8 cellular contexts compared by ENCODE assay signal in genomic region chr1:36342426-36343185, GRCh38. TPM values are rescaled to one million over a fixed set of nuclear protein-coding genes. Genes with fewer than 3 reads are reported as not detected.
A peak's percentile ranks its signal among the peaks of the same experiment; 100 is the strongest.
DNase-seq lines count a peak whose midpoint lies in the region; ATAC-seq and TF ChIP-seq lines count a peak whose summit lies in the region.

No MANE protein-coding gene starts in this region.

- H3K4me1 Mint-ChIP-seq in activated CD8-positive, alpha-beta T cell treated with anti-CD3 and anti-CD28 coated beads, Interleukin-2, amount 10 ng/mL, durations not matched to agents 7 days and 5 days (ENCODE audit: low read depth) = peaks cover 19% of the 10 kb centered on the region

- peak overlapping the region; percentile 50 for H3K27ac Mint-ChIP-seq in activated CD8-positive, alpha-beta T cell treated with anti-CD3 and anti-CD28 coated beads, Interleukin-2, amount 10 ng/mL, durations not matched to agents 7 days and 5 days

- peak; percentile 80 for DNase-seq in GM03348 (ENCODE audit: low spot score)
- peak; percentile 36 for DNase-seq in MV-4-11 (lab: John Stamatoyannopoulos, UW)
- DNase-seq in activated CD8-positive, alpha-beta T cell treated with anti-CD3 and anti-CD28 coated beads, Interleukin-2, amount 10 ng/mL, durations not matched to agents 7 days and 5 days = peak; percentile 67
- DNase-seq in NOMO-1 treated with DMSO at 0.1 percent for 48 hours (lab: John Stamatoyannopoulos, UW; ENCODE audit: unreplicated experiment) = no peak

- ATAC-seq in activated CD8-positive, alpha-beta T cell treated with anti-CD3 and anti-CD28 coated beads, Interleukin-2, amount 10 ng/mL, durations not matched to agents 7 days and 5 days = peak; percentile 83
- peak; percentile 64 for ATAC-seq in esophagus mucosa
- no peak for ATAC-seq in HG03342 (IDR thresholded peaks at IDR 0.05; ENCODE audit: unreplicated experiment)
- no peak for ATAC-seq in GM18873 (IDR thresholded peaks at IDR 0.05; ENCODE audit: low FRiP score, unreplicated experiment)

- peak; percentile 81 for TF ChIP-seq CTCF in neutrophil (IDR thresholded peaks at IDR 0.05)

- H3K9me3 ChIP-seq in neutrophil = no peaks in the 10 kb centered on the region

- H3K4me3 ChIP-seq in neutrophil (ENCODE audit: low read depth in 1 of 2, low read length in 1 of 2) = peak overlapping the region in 1 of 2 experiments; percentile 2

- POLR2A ChIA-PET in activated CD8-positive, alpha-beta T cell treated with anti-CD3 and anti-CD28 coated beads, Interleukin-2, amount 10 ng/mL, durations not matched to agents 7 days and 5 days (lab: Charles Lee) = interaction anchor here (0.6 to 0.9 kb wide), 2 partner anchors 24 to 58 kb away, joined by 3 read pairs; no protein-coding TSS in a partner anchor

- no peak overlapping the region for H3K4me3 Mint-ChIP-seq in activated CD8-positive, alpha-beta T cell treated with anti-CD3 and anti-CD28 coated beads, Interleukin-2, amount 10 ng/mL, durations not matched to agents 7 days and 5 days

- H3K36me3 Mint-ChIP-seq in activated CD8-positive, alpha-beta T cell treated with anti-CD3 and anti-CD28 coated beads, Interleukin-2, amount 10 ng/mL, durations not matched to agents 7 days and 5 days (ENCODE audit: low read depth) = peaks cover 25% of the 10 kb centered on the region

- CTCF ChIA-PET in activated CD8-positive, alpha-beta T cell treated with anti-CD3 and anti-CD28 coated beads, Interleukin-2, amount 10 ng/mL, durations not matched to agents 7 days and 5 days (lab: Charles Lee) = interaction anchor here (0.6 to 3.2 kb wide), 27 partner anchors 9 to 1730 kb away, joined by 3 to 53 read pairs (median 6); partner anchors contain the start of genes LSM10 and TRAPPC3

- H3K36me3 ChIP-seq in neutrophil = peaks cover 86% of the 10 kb centered on the region

- peak overlapping the region; percentile 88 for H3K27ac ChIP-seq in neutrophil

- H3K27me3 ChIP-seq in neutrophil = no peaks in the 10 kb centered on the region

- no peaks in the 10 kb centered on the region for H3K27me3 Mint-ChIP-seq in activated CD8-positive, alpha-beta T cell treated with anti-CD3 and anti-CD28 coated beads, Interleukin-2, amount 10 ng/mL, durations not matched to agents 7 days and 5 days (ENCODE audit: low read depth)

- peaks cover 56 to 61% of the 10 kb centered on the region in 2 experiments for H3K4me1 ChIP-seq in neutrophil (ENCODE audit: control insufficient read depth in 1 of 2, insufficient read depth in 1 of 2, low read depth in 1 of 2, low read length in 1 of 2)

- no peaks in the 10 kb centered on the region for H3K9me3 Mint-ChIP-seq in activated CD8-positive, alpha-beta T cell treated with anti-CD3 and anti-CD28 coated beads, Interleukin-2, amount 10 ng/mL, durations not matched to agents 7 days and 5 days (ENCODE audit: insufficient read depth)

RNA-seq across cellular contexts. Expression of gene EVA1B, which starts 19.2 kb away (rescaled TPM):
- 10 to 100 TPM; 12.3 to 13.3 TPM for total RNA-seq in activated CD8-positive, alpha-beta T cell treated with anti-CD3 and anti-CD28 coated beads, Interleukin-2, amount 10 ng/mL, durations not matched to agents 7 days and 5 days
- 3.7 TPM for total RNA-seq in esophagus mucosa

RNA-seq across cellular contexts. Expression of gene SH3D21, which starts 36.4 kb away (rescaled TPM):
- total RNA-seq in activated CD8-positive, alpha-beta T cell treated with anti-CD3 and anti-CD28 coated beads, Interleukin-2, amount 10 ng/mL, durations not matched to agents 7 days and 5 days = 10 to 100 TPM; 14.6 to 15.3 TPM
- total RNA-seq in esophagus mucosa = 9.2 TPM

RNA-seq across cellular contexts. Expression of gene STK40, which starts 43.1 kb away (rescaled TPM):
- 10 to 100 TPM; 69.7 to 72.4 TPM for total RNA-seq in activated CD8-positive, alpha-beta T cell treated with anti-CD3 and anti-CD28 coated beads, Interleukin-2, amount 10 ng/mL, durations not matched to agents 7 days and 5 days
- 31.8 TPM for total RNA-seq in esophagus mucosa

RNA-seq across cellular contexts. Expression of gene LSM10, which starts 55.1 kb away (rescaled TPM):
- 10 to 100 TPM; 44.7 to 47.5 TPM for total RNA-seq in activated CD8-positive, alpha-beta T cell treated with anti-CD3 and anti-CD28 coated beads, Interleukin-2, amount 10 ng/mL, durations not matched to agents 7 days and 5 days
- total RNA-seq in esophagus mucosa = 22.7 TPM

Comparison
In these comparisons a context has a peak if more than half of its experiments do, and no peak if none do; other contexts are left out.
1. ATAC-seq: peak in activated CD8-positive, alpha-beta T cell treated with anti-CD3 and anti-CD28 coated beads, Interleukin-2, amount 10 ng/mL, durations not matched to agents 7 days and 5 days (single experiment) and esophagus mucosa (single experiment); none in HG03342 (single experiment) and GM18873 (single experiment).